Comparison of ENCODE assay signal across 8 cellular contexts in genomic region chr4:183659919-183660318, GRCh38. TPM values are rescaled to one million over a fixed set of nuclear protein-coding genes. Genes with fewer than 3 reads are reported as not detected.
DNase-seq lines count a peak whose midpoint lies in the region; ATAC-seq, FAIRE-seq and TF ChIP-seq lines count a peak whose summit lies in the region.

No MANE protein-coding gene starts in this region.

- H3K4ac ChIP-seq in H1 (replicated peaks; ENCODE audit: insufficient read length, low read depth, low read length) (no peak overlapping the region), neuronal stem cell (ENCODE audit: low read length) (no peak overlapping the region)

- H3K56ac ChIP-seq in H1 (replicated peaks; ENCODE audit: insufficient read length, low read depth, low read length) = no peak overlapping the region

- peaks cover 0 to 7% (median 0%) of the 10 kb centered on the region in 4 experiments; a peak in 2 of 8 replicates for H3K36me3 ChIP-seq in H1 (ENCODE audit: control insufficient read depth in 2 of 4, insufficient read depth in 4 of 4, low read length in 3 of 4)
- peaks cover 2 to 38% of the 10 kb centered on the region in 2 donors for H3K36me3 ChIP-seq in neuronal stem cell (replicated peaks in 1 of 2; ENCODE audit: control insufficient read depth in 2 of 2, insufficient read depth in 2 of 2, low read length in 2 of 2)

- H3K4me3 ChIP-seq in H1 (ENCODE audit: extremely low read depth in 1 of 4, insufficient read depth in 2 of 4, low read depth in 3 of 4, low read length in 4 of 4) (peak overlapping the region; percentile 71 to 99 (median 79)), neuronal stem cell (ENCODE audit: low read length in 2 of 2) (peak overlapping the region; percentile 81 to 83)

- H3K4me1 ChIP-seq in H1 (replicated peaks in 1 of 4; ENCODE audit: control insufficient read depth in 3 of 4, insufficient read depth in 4 of 4, low read length in 3 of 4) = peaks cover 0 to 4% (median 0%) of the 10 kb centered on the region in 4 experiments; a peak in 3 of 7 replicates
- H3K4me1 ChIP-seq in neuronal stem cell (ENCODE audit: control insufficient read depth in 2 of 2, insufficient read depth in 1 of 2, low read depth in 1 of 2, low read length in 2 of 2) = peaks cover 0 to 5% of the 10 kb centered on the region in 2 donors

- no peak overlapping the region for H4K5ac ChIP-seq in H1 (ENCODE audit: insufficient read length, low read depth, low read length)

- H3K79me2 ChIP-seq in H1 (ENCODE audit: control insufficient read depth in 1 of 2, insufficient read depth in 2 of 2, low read length in 2 of 2) = peaks cover 0 to 35% of the 10 kb centered on the region in 2 experiments; a peak in 2 of 4 replicates

- H2AFZ ChIP-seq in H1 (ENCODE audit: low read length) (no peak overlapping the region), neuronal stem cell (ENCODE audit: low read length) (peak overlapping the region; percentile 88)

- POLR2A ChIA-PET in H1 (lab: Charles Lee; ENCODE audit: partially characterized antibody) = interaction anchor here (0.7 to 1.0 kb wide), 3 partner anchors 9 to 34 kb away, joined by 3 read pairs; no protein-coding TSS in a partner anchor

- CTCF ChIA-PET in H1 (lab: Charles Lee; ENCODE audit: partially characterized antibody) = no interaction called here

- H2BK15ac ChIP-seq in H1 (ENCODE audit: low read length) (no peak overlapping the region), neuronal stem cell (ENCODE audit: low read length) (no peak overlapping the region)

- WGBS in H1 (ENCODE audit: extremely low coverage in 1 of 2, insufficient coverage in 1 of 2, insufficient read length in 1 of 2, insufficient replicate concordance in 2 of 2, low coverage in 1 of 2, low lambda C conversion rate in 2 of 2, missing lambda C conversion rate in 1 of 2), 2 experiments = 39% methylated on average over 10 of the region's 10 CpGs; no CpG with 5 or more reads in 1 of the 2 experiments
- WGBS in neuronal stem cell (ENCODE audit: extremely low coverage in 2 of 2, insufficient read length in 2 of 2, insufficient replicate concordance in 1 of 2), 2 donors = no CpG with 5 or more reads among the region's 10 CpGs

- H3K23ac ChIP-seq in H1 (ENCODE audit: insufficient read length) = no peak overlapping the region
- H3K23ac ChIP-seq in neuronal stem cell (ENCODE audit: low read depth, low read length, poor library complexity) = no peak overlapping the region

- H3K14ac ChIP-seq in H1 (ENCODE audit: insufficient read length) (no peak overlapping the region), neuronal stem cell (ENCODE audit: low read length) (no peak overlapping the region)

- H3K79me1 ChIP-seq in H1 (ENCODE audit: low read depth, low read length) (0 out of 2 replicates have a peak, but pooled peaks cover 2% of the 10 kb centered on the region), neuronal stem cell (ENCODE audit: low read depth, low read length) (peaks cover 2% of the 10 kb centered on the region)

- H3K27ac ChIP-seq in H1 (ENCODE audit: low read depth, low read length) (no peak overlapping the region), neuronal stem cell (replicated peaks; ENCODE audit: low read length) (no peak overlapping the region)

- no peaks in the 10 kb centered on the region; a peak in 1 of 7 replicates for H3K27me3 ChIP-seq in H1 (replicated peaks in 1 of 4; ENCODE audit: control insufficient read depth in 3 of 4, extremely low read depth in 1 of 4, insufficient read depth in 3 of 4, low read length in 3 of 4)
- H3K27me3 ChIP-seq in neuronal stem cell (ENCODE audit: control insufficient read depth in 3 of 3, insufficient read depth in 3 of 3, low read depth in 1 of 3, low read length in 3 of 3) = no peaks in the 10 kb centered on the region

- no peak for ATAC-seq in HG03139 (IDR thresholded peaks at IDR 0.05; ENCODE audit: unreplicated experiment)
- no peak for ATAC-seq in HG02870 (IDR thresholded peaks at IDR 0.05; ENCODE audit: unreplicated experiment)
- ATAC-seq in GM18505 (IDR thresholded peaks at IDR 0.05; ENCODE audit: unreplicated experiment) = no peak
- ATAC-seq in HG03442 (IDR thresholded peaks at IDR 0.05; ENCODE audit: unreplicated experiment) = no peak

- H3K9me3 ChIP-seq in H1 (ENCODE audit: insufficient read depth in 2 of 2, low read depth in 1 of 2, low read length in 1 of 2) = no peaks in the 10 kb centered on the region
- no peaks in the 10 kb centered on the region for H3K9me3 ChIP-seq in neuronal stem cell (replicated peaks in 1 of 2; ENCODE audit: control insufficient read depth in 2 of 2, insufficient read depth in 1 of 2, low read depth in 1 of 2, low read length in 2 of 2)

- H3K18ac ChIP-seq in H1 (ENCODE audit: extremely low read depth, low read length) (no peak overlapping the region), neuronal stem cell (ENCODE audit: low read length) (no peak overlapping the region)

- H4K8ac ChIP-seq in H1 (ENCODE audit: extremely low read depth, insufficient read depth, low read length) (no peak overlapping the region), neuronal stem cell (ENCODE audit: low read depth, low read length) (no peak overlapping the region)

- TF ChIP-seq RAD21 in H1 (IDR thresholded peaks at IDR 0.05 in 1 of 2, conservative IDR thresholded peaks at IDR 0.05 in 1 of 2; ENCODE audit: low read depth in 2 of 2, low read length in 2 of 2) = no peak

- H2BK20ac ChIP-seq in H1 (ENCODE audit: low read length) = no peak overlapping the region

- H2BK120ac ChIP-seq in H1 (replicated peaks; ENCODE audit: low read depth, low read length) (no peak overlapping the region), neuronal stem cell (ENCODE audit: low read depth, low read length) (no peak overlapping the region)

- H4K91ac ChIP-seq in H1 (replicated peaks; ENCODE audit: insufficient read length, low read length) (no peak overlapping the region), neuronal stem cell (ENCODE audit: low read depth, low read length, poor library complexity) (no peak overlapping the region)

- H3K9ac ChIP-seq in H1 (replicated peaks in 1 of 4; ENCODE audit: extremely low read depth in 1 of 4, low read depth in 3 of 4, low read length in 3 of 4) = peak overlapping the region in 2 of 4 experiments; percentile 78 to 97; a peak in 5 of 7 replicates
- H3K9ac ChIP-seq in neuronal stem cell (ENCODE audit: low read depth, low read length, poor library complexity) = no peak overlapping the region

- no peak for TF ChIP-seq CTCF in H1 (IDR thresholded peaks at IDR 0.05; ENCODE audit: control extremely low read depth in 1 of 3, insufficient read depth in 1 of 3, low read depth in 1 of 3, low read length in 3 of 3)

- FAIRE-seq in H1 (lab: Jason Lieb, UNC) = peak; percentile 13

- H4K20me1 ChIP-seq in H1 (replicated peaks in 1 of 2; ENCODE audit: control insufficient read depth in 1 of 2, insufficient read depth in 2 of 2, low read length in 2 of 2) = no peaks in the 10 kb centered on the region

- H2BK5ac ChIP-seq in H1 (ENCODE audit: low read depth, low read length) (no peak overlapping the region), neuronal stem cell (ENCODE audit: low read length) (no peak overlapping the region)

- TF ChIP-seq POLR2A in H1 (IDR thresholded peaks at IDR 0.05; ENCODE audit: control extremely low read depth in 1 of 2, low read depth in 2 of 2, low read length in 2 of 2) (no peak), GM18505 (IDR thresholded peaks at IDR 0.05; ENCODE audit: borderline replicate concordance, extremely low read depth, insufficient read depth, insufficient read length) (no peak)

- TF ChIP-seq EP300 in H1 (IDR thresholded peaks at IDR 0.05; ENCODE audit: borderline replicate concordance in 1 of 2, low read depth in 2 of 2, low read length in 2 of 2) = no peak

- peak overlapping the region; percentile 74 to 99 for H3K4me2 ChIP-seq in H1 (ENCODE audit: insufficient read depth in 1 of 2, low read depth in 2 of 2, low read length in 2 of 2)
- H3K4me2 ChIP-seq in neuronal stem cell (ENCODE audit: insufficient read depth, low read length, poor library complexity, severe bottlenecking) = peak overlapping the region; percentile 53

- peaks cover 12% of the 10 kb centered on the region for H3K23me2 ChIP-seq in H1 (ENCODE audit: low read depth, low read length)

- H2BK12ac ChIP-seq in H1 (ENCODE audit: low read depth, low read length) (no peak overlapping the region), neuronal stem cell (ENCODE audit: low read length) (no peak overlapping the region)

- H2AK5ac ChIP-seq in H1 (ENCODE audit: low read depth, low read length) (no peak overlapping the region), neuronal stem cell (ENCODE audit: low read depth, low read length) (no peak overlapping the region)

- DNase-seq in ELR (ENCODE audit: low read depth) (peak; percentile 25), NCI-H526 treated with DMSO at 0.1 percent for 48 hours (lab: John Stamatoyannopoulos, UW) (peak; percentile 43), H1 (ENCODE audit: low read depth in 1 of 2, low spot score in 2 of 2) (no peak), neuronal stem cell (ENCODE audit: low spot score) (no peak)

TF ChIP-seq in H1, 55 proteins besides CTCF, POLR2A, EP300 and RAD21 (continues in another document):
- TF ChIP-seq EZH2 (IDR thresholded peaks at IDR 0.05; ENCODE audit: low read depth, low read length, severe bottlenecking) = no peak

RNA-seq across cellular contexts. Expression of gene TRAPPC11, which starts 0.8 kb away (rescaled TPM):
- 23.1 and 25.9 TPM in 2 replicates for total RNA-seq in H1 (2021; fragmentation: NEBNext Ultra II Directional; extraction: Animal tissue kit (Norgen Biotek cat#: 25700))
- polyA plus RNA-seq in H1 (2011; rRNA removed) = 15.3 and 19.2 TPM in 2 replicates
- 22.7 TPM for polyA plus RNA-seq in H1 (2011; cell fraction: cytosol; rRNA removed)
- polyA plus RNA-seq in H1 (2011; cell fraction: nucleus; rRNA removed) = 16.9 TPM
- polyA plus RNA-seq in H1 (2012, experiment 1 of 2) = 15.6 to 23.6 TPM (median 18.3 TPM) in 4 replicates
- 1.0 TPM for polyA plus RNA-seq in H1 (2012, experiment 2 of 2)
- polyA plus RNA-seq in H1 (2013, experiment 1 of 2) = 19.2 TPM
- polyA plus RNA-seq in H1 (2013, experiment 2 of 2) = 20.3 TPM
- 42.2 and 59.0 TPM in 2 replicates for polyA minus RNA-seq in H1 (2011; rRNA and poly(A)+ RNA removed)
- polyA minus RNA-seq in H1 (2011; cell fraction: cytosol; rRNA and poly(A)+ RNA removed) = 23.0 TPM
- 31.1 TPM for polyA minus RNA-seq in H1 (2011; cell fraction: nucleus; rRNA and poly(A)+ RNA removed)
- 27.5 TPM for polyA plus RNA-seq in neuronal stem cell (2013, experiment 1 of 2)
- polyA plus RNA-seq in neuronal stem cell (2013, experiment 2 of 2) = 29.5 TPM

RNA-seq across cellular contexts. Expression of gene RWDD4, which starts 0.9 kb away (rescaled TPM):
- total RNA-seq in H1 (2021; fragmentation: NEBNext Ultra II Directional; extraction: Animal tissue kit (Norgen Biotek cat#: 25700)) = 18.5 and 18.9 TPM in 2 replicates
- 4.0 and 5.4 TPM in 2 replicates for polyA plus RNA-seq in H1 (2011; rRNA removed)
- 7.0 TPM for polyA plus RNA-seq in H1 (2011; cell fraction: cytosol; rRNA removed)
- 4.4 TPM for polyA plus RNA-seq in H1 (2011; cell fraction: nucleus; rRNA removed)
- polyA plus RNA-seq in H1 (2012, experiment 1 of 2) = 6.4 to 9.0 TPM (median 6.7 TPM) in 4 replicates
- 2.2 TPM for polyA plus RNA-seq in H1 (2012, experiment 2 of 2)
- 24.9 TPM for polyA plus RNA-seq in H1 (2013, experiment 1 of 2)
- polyA plus RNA-seq in H1 (2013, experiment 2 of 2) = 25.3 TPM
- 1.3 and 2.0 TPM in 2 replicates for polyA minus RNA-seq in H1 (2011; rRNA and poly(A)+ RNA removed)
- polyA minus RNA-seq in H1 (2011; cell fraction: cytosol; rRNA and poly(A)+ RNA removed) = 2.9 TPM
- 5.5 TPM for polyA minus RNA-seq in H1 (2011; cell fraction: nucleus; rRNA and poly(A)+ RNA removed)
- 30.3 TPM for polyA plus RNA-seq in neuronal stem cell (2013, experiment 1 of 2)
- polyA plus RNA-seq in neuronal stem cell (2013, experiment 2 of 2) = 32.0 TPM

Comparison
In these comparisons a context has a peak if more than half of its experiments do, and no peak if none do; other contexts are left out.
1. DNase-seq: peak in ELR (single experiment) and NCI-H526 treated with DMSO at 0.1 percent for 48 hours (single experiment); none in H1 (0 of 2) and neuronal stem cell (single experiment).